Comparison of ENCODE assay signal across 16 cellular contexts in the genomic region with DNA sequence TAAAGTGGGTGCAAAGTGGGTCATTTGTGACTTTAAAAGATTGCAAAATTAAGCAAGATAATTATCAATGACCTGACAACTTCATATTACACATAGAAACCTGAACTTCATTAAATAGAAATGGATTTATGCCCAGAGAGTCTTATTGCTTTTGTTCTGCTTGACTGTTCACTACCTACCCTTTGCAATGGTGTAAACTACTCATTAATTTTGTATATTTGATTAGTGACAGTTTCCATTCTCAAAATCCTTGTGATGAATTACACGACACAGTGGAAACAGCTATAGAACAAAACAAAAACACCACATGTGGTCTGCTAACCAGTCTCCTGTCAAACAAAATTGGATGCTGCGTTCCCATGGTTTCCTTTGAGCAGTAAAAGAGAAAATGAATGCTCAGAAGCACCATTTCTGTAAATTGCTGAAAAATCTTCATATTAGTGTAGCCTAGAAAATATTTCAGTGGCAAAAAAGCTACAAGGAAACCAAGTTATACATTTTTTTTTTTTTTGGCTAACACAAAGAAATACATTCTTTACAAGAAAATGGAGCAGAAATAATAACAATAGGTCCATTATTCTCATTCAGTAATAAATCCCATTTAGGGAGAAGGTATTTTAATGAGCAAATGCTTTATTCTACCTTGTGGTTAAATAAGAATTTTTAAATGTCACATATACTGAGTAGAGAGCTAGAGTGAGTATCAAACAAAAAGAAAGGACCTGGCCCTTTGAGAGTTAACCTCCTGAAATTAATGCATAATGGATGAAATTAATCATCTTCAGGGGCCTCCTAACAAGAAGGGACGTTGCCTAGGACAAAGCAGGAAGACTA.
DNase-seq lines count a peak whose midpoint lies in the region; ATAC-seq and TF ChIP-seq lines count a peak whose summit lies in the region.
"Had no signal": no experiment of that assay in that cellular context is flagged by ENCODE, and none has a peak within 500 bp of the region (broad histone marks: within the 10 kb centered on the region; RNA-seq: fewer than 3 reads in every experiment).

No MANE protein-coding gene starts in this region.

- peaks cover 34% of the 10 kb centered on the region for H3K4me1 ChIP-seq in skeletal muscle satellite cell (ENCODE audit: control insufficient read depth, insufficient read depth, low read length)
- H3K4me1 ChIP-seq: SJSA1 had no signal

- peak overlapping the region; percentile 52 for H3K4me2 ChIP-seq in skeletal muscle satellite cell (ENCODE audit: low read length)

- H3K27me3 ChIP-seq in brain microvascular endothelial cell (replicated peaks) (no peaks in the 10 kb centered on the region), skeletal muscle satellite cell (ENCODE audit: control insufficient read depth, insufficient read depth, low read length) (no peaks in the 10 kb centered on the region)
- H3K27me3 ChIP-seq: pancreas, SJSA1 had no signal

- no peaks in the 10 kb centered on the region for H3K9me3 ChIP-seq in skeletal muscle satellite cell (replicated peaks; ENCODE audit: low read length)
- H3K9me3 ChIP-seq: pancreas, SJSA1 had no signal

- peak overlapping the region; percentile 86 for H3K27ac ChIP-seq in brain microvascular endothelial cell
- H3K27ac ChIP-seq: pancreas, SJSA1 had no signal

- H3K9ac ChIP-seq in skeletal muscle satellite cell (ENCODE audit: low read depth, low read length), result no peak overlapping the region

- no peak for ATAC-seq in HG03469 (IDR thresholded peaks at IDR 0.05; ENCODE audit: unreplicated experiment)
- no peak for ATAC-seq in HG03095 (IDR thresholded peaks at IDR 0.05; ENCODE audit: unreplicated experiment)

- TF ChIP-seq CTCF in brain microvascular endothelial cell (IDR thresholded peaks at IDR 0.05; ENCODE audit: low read depth, low read length, missing control alignments), result no peak

- DNase-seq in NCI-H2107 treated with DMSO at 0.1 percent for 48 hours (lab: John Stamatoyannopoulos, UW; ENCODE audit: unreplicated experiment) (peak; percentile 31), NCI-H2107 (lab: John Stamatoyannopoulos, UW) (no peak), NCI-H446 (lab: John Stamatoyannopoulos, UW) (peak; percentile 30 to 47), brain microvascular endothelial cell (no peak), dermis blood vessel endothelial cell (no peak)
- DNase-seq: activated gamma-delta T cell treated with Interleukin-2 at 50 U/mL for 16 hours; effector CD8-positive, alpha-beta T cell; H7; immature natural killer cell; MV-4-11; substantia nigra had no signal

- in situ Hi-C loops in brain microvascular endothelial cell (cut with HindIII; ENCODE audit: low pct_ligation_motif_present, low sequenced_read_pairs), result no loop called here

- H3K4me3 ChIP-seq in brain microvascular endothelial cell (ENCODE audit: low read depth, low read length), result no peak overlapping the region
- no peak overlapping the region for H3K4me3 ChIP-seq in skeletal muscle satellite cell (ENCODE audit: low read length)
- H3K4me3 ChIP-seq: pancreas, SJSA1 had no signal

- H3K36me3 ChIP-seq in brain microvascular endothelial cell (replicated peaks) (no peaks in the 10 kb centered on the region), skeletal muscle satellite cell (ENCODE audit: insufficient read depth, low read length) (no peaks in the 10 kb centered on the region)
- H3K36me3 ChIP-seq: pancreas, SJSA1 had no signal

Comparison
In these comparisons a context has a peak if more than half of its experiments do, and no peak if none do; other contexts are left out.
1. DNase-seq: peak in NCI-H2107 treated with DMSO at 0.1 percent for 48 hours (single experiment) and NCI-H446 (2 of 2); none in NCI-H2107 (single experiment), brain microvascular endothelial cell (single experiment) and dermis blood vessel endothelial cell (single experiment).